In genomic region chr14:89575386-89576061, GRCh38 we compare ENCODE assay signal across 1 cellular context.
TF ChIP-seq lines count a peak whose summit lies in the region.

No MANE protein-coding gene starts in this region.

TF ChIP-seq in HepG2, 621 proteins besides CTCF, POLR2A, EP300 and RAD21:
- TF ChIP-seq NBN (conservative IDR thresholded peaks at IDR 0.05) (no peak), MED1 (CRISPR knock-in tag; IDR thresholded peaks at IDR 0.05) (no peak), ZIK1 (CRISPR knock-in tag; IDR thresholded peaks at IDR 0.05; ENCODE audit: borderline replicate concordance, low read depth) (no peak), MAFK (conservative IDR thresholded peaks at IDR 0.05 in 1 of 2, IDR thresholded peaks at IDR 0.05 in 1 of 2; ENCODE audit: low read length in 2 of 2) (0 out of 4 replicates have a peak, but pooled peaks of 1 of the 2 experiments have one; percentile 9), CBFB (CRISPR knock-in tag; IDR thresholded peaks at IDR 0.05) (no peak), TEF (CRISPR knock-in tag; IDR thresholded peaks at IDR 0.05) (no peak)
